ENCODE assay signal across 10 cellular contexts in genomic region chr3:31610700-31611275, GRCh38.
DNase-seq lines count a peak whose midpoint lies in the region; ATAC-seq, FAIRE-seq and TF ChIP-seq lines count a peak whose summit lies in the region.
"Had no signal": no experiment of that assay in that cellular context is flagged by ENCODE, and none has a peak within 500 bp of the region (broad histone marks: within the 10 kb centered on the region; RNA-seq: fewer than 3 reads in every experiment).

No MANE protein-coding gene starts in this region.

- whole genome bisulfite sequencing in small intestine, 3 donors: 79 to 95% (median 94%) methylated on average over 1 of the region's 1 CpG

- peak; percentile 71 for TF ChIP-seq CTCF in fibroblast of pulmonary artery (IDR thresholded peaks at IDR 0.05; ENCODE audit: low read length, missing control alignments)

- FAIRE-seq in small intestine (lab: Jason Lieb, UNC): peak; percentile 10

- H3K4me1 ChIP-seq in small intestine (ENCODE audit: control insufficient read depth in 2 of 2, insufficient read depth in 1 of 2, low read depth in 1 of 2, low read length in 1 of 2): no peaks in the 10 kb centered on the region

- no peak for ATAC-seq in GM18907 (IDR thresholded peaks at IDR 0.05; ENCODE audit: unreplicated experiment)
- no peak for ATAC-seq in GM21825 (IDR thresholded peaks at IDR 0.05; ENCODE audit: unreplicated experiment)

- no peaks in the 10 kb centered on the region for H3K36me3 ChIP-seq in small intestine (ENCODE audit: control insufficient read depth in 2 of 2, insufficient read depth in 2 of 2, low read length in 2 of 2)

- H3K27me3 ChIP-seq in small intestine (ENCODE audit: control insufficient read depth in 2 of 2, insufficient read depth in 2 of 2, low read length in 2 of 2): no peaks in the 10 kb centered on the region

- H3K9me3 ChIP-seq in small intestine (ENCODE audit: control insufficient read depth, low read depth): no peaks in the 10 kb centered on the region

- H3K4me3 ChIP-seq in fibroblast of pulmonary artery (replicated peaks; ENCODE audit: low read depth, low read length) (no peak overlapping the region), small intestine (ENCODE audit: low read depth in 1 of 2, low read length in 2 of 2) (no peak overlapping the region)
- H3K4me3 ChIP-seq: skin epidermis had no signal

- peak; percentile 1 for DNase-seq in NCI-H2107 treated with DMSO at 0.1 percent for 48 hours (lab: John Stamatoyannopoulos, UW; ENCODE audit: unreplicated experiment)
- DNase-seq in NCI-H2107 (lab: John Stamatoyannopoulos, UW): no peak
- DNase-seq in RPMI7951 (ENCODE audit: low read depth): peak; percentile 38
- DNase-seq in fibroblast of pulmonary artery (ENCODE audit: low read depth): peak; percentile 71
- peak; percentile 27 for DNase-seq in small intestine
- DNase-seq in GDM1 (lab: John Stamatoyannopoulos, UW): no peak
- DNase-seq: CD4-positive, CD25-positive, alpha-beta regulatory T cell had no signal

- H3K27ac ChIP-seq in small intestine (ENCODE audit: low read depth in 1 of 2, low read length in 1 of 2): no peak overlapping the region
- H3K27ac ChIP-seq: skin epidermis had no signal

Comparison
In these comparisons a context has a peak if more than half of its experiments do, and no peak if none do; other contexts are left out.
1. DNase-seq: peak in NCI-H2107 treated with DMSO at 0.1 percent for 48 hours (single experiment), RPMI7951 (single experiment), fibroblast of pulmonary artery (single experiment) and small intestine (single experiment); none in NCI-H2107 (single experiment) and GDM1 (single experiment).